2 cellular contexts compared by ENCODE assay signal in the genomic region with DNA sequence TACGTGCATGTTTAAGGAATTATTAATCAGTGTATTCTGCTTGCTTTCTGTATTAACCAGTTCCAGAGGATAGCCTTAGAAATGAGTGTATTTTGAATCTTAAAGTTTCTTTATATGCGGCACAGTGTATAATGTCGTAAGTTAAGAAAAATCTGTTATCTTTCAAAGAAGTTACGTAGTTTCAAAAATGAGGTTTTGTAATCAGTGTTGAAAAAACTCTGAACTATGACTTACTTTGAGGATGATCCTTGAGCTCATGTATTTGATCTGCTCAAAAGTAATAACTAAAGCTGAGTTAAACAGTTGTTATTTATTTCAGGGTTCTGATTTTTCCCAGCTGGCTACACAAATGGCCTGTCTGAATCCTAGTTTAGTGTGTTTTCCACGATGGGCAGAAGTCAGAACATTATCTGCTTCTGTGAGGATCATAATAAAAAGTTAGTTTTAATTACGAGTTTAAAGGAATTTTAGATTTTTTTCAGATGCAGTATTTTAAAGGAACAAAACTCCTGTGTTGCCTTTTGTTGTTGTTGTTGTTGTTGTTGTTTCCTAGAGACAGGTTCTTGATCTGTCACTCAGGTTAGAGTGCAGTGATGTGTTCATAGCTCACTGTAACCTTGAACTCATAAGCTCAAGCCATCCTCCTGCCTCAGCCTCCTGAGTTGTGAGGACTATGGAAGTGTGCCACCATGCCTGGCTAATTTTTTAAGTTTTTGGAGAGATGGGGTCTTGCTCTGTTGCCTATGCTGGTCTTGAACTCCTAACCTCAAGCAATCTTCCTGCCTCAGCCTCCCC.
TF ChIP-seq lines count a peak whose summit lies in the region.

No MANE protein-coding gene starts in this region.

TF ChIP-seq in IMR-90, 13 proteins besides CTCF, POLR2A, EP300 and RAD21:
- TF ChIP-seq BHLHE40 (IDR thresholded peaks at IDR 0.05; ENCODE audit: low read depth, low read length) (no peak), SMC3 (IDR thresholded peaks at IDR 0.05; ENCODE audit: low read depth, low read length) (no peak), MXI1 (IDR thresholded peaks at IDR 0.05; ENCODE audit: borderline replicate concordance, low read depth, low read length) (no peak), CEBPB (IDR thresholded peaks at IDR 0.05; ENCODE audit: low read depth, low read length) (no peak)

TF ChIP-seq in GM12878, 131 proteins besides CTCF, POLR2A, EP300 and RAD21:
- TF ChIP-seq SMARCA5 (IDR thresholded peaks at IDR 0.05): no peak
- TF ChIP-seq, protein P1, sequence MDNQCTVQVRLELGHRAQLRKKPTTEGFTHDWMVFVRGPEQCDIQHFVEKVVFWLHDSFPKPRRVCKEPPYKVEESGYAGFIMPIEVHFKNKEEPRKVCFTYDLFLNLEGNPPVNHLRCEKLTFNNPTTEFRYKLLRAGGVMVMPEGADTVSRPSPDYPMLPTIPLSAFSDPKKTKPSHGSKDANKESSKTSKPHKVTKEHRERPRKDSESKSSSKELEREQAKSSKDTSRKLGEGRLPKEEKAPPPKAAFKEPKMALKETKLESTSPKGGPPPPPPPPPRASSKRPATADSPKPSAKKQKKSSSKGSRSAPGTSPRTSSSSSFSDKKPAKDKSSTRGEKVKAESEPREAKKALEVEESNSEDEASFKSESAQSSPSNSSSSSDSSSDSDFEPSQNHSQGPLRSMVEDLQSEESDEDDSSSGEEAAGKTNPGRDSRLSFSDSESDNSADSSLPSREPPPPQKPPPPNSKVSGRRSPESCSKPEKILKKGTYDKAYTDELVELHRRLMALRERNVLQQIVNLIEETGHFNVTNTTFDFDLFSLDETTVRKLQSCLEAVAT (IDR thresholded peaks at IDR 0.05): peak; percentile 49; the same call in 1 of the 2 replicates
- no peak for TF ChIP-seq IRF4 (IDR thresholded peaks at IDR 0.05; ENCODE audit: low read depth, low read length)
- TF ChIP-seq, protein P2, sequence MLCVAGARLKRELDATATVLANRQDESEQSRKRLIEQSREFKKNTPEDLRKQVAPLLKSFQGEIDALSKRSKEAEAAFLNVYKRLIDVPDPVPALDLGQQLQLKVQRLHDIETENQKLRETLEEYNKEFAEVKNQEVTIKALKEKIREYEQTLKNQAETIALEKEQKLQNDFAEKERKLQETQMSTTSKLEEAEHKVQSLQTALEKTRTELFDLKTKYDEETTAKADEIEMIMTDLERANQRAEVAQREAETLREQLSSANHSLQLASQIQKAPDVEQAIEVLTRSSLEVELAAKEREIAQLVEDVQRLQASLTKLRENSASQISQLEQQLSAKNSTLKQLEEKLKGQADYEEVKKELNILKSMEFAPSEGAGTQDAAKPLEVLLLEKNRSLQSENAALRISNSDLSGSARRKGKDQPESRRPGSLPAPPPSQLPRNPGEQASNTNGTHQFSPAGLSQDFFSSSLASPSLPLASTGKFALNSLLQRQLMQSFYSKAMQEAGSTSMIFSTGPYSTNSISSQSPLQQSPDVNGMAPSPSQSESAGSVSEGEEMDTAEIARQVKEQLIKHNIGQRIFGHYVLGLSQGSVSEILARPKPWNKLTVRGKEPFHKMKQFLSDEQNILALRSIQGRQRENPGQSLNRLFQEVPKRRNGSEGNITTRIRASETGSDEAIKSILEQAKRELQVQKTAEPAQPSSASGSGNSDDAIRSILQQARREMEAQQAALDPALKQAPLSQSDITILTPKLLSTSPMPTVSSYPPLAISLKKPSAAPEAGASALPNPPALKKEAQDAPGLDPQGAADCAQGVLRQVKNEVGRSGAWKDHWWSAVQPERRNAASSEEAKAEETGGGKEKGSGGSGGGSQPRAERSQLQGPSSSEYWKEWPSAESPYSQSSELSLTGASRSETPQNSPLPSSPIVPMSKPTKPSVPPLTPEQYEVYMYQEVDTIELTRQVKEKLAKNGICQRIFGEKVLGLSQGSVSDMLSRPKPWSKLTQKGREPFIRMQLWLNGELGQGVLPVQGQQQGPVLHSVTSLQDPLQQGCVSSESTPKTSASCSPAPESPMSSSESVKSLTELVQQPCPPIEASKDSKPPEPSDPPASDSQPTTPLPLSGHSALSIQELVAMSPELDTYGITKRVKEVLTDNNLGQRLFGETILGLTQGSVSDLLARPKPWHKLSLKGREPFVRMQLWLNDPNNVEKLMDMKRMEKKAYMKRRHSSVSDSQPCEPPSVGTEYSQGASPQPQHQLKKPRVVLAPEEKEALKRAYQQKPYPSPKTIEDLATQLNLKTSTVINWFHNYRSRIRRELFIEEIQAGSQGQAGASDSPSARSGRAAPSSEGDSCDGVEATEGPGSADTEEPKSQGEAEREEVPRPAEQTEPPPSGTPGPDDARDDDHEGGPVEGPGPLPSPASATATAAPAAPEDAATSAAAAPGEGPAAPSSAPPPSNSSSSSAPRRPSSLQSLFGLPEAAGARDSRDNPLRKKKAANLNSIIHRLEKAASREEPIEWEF (IDR thresholded peaks at IDR 0.05; ENCODE audit: insufficient replicate concordance, low read depth, low read length): no peak
- TF ChIP-seq TARDBP (IDR thresholded peaks at IDR 0.05; ENCODE audit: borderline replicate concordance): no peak
- TF ChIP-seq, protein P3, sequence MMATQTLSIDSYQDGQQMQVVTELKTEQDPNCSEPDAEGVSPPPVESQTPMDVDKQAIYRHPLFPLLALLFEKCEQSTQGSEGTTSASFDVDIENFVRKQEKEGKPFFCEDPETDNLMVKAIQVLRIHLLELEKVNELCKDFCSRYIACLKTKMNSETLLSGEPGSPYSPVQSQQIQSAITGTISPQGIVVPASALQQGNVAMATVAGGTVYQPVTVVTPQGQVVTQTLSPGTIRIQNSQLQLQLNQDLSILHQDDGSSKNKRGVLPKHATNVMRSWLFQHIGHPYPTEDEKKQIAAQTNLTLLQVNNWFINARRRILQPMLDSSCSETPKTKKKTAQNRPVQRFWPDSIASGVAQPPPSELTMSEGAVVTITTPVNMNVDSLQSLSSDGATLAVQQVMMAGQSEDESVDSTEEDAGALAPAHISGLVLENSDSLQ (IDR thresholded peaks at IDR 0.05): peak; percentile 65
- TF ChIP-seq TCF7 (IDR thresholded peaks at IDR 0.05; ENCODE audit: borderline replicate concordance): no peak
